Comparison of ENCODE assay signal across 16 cellular contexts in genomic region chr4:178415925-178416324, GRCh38.
"Had no signal": no experiment of that assay in that cellular context is flagged by ENCODE, and none has a peak within 500 bp of the region (broad histone marks: within the 10 kb centered on the region; RNA-seq: fewer than 3 reads in every experiment).

No MANE protein-coding gene starts in this region.

- H3K4me1 ChIP-seq: adrenal gland had no signal

- H3K9me3 ChIP-seq: adrenal gland, mucosa of descending colon had no signal

- ATAC-seq: esophagus mucosa; left lobe of liver; mucosa of descending colon; naive thymus-derived CD8-positive, alpha-beta T cell had no signal

- H3K9me3 Mint-ChIP-seq: activated CD4-positive, alpha-beta T cell treated with anti-CD3 and anti-CD28 coated beads, Interleukin-2, amount 10 ng/mL, durations not matched to agents 24 days and 14 days; brain had no signal

- H3K4me3 Mint-ChIP-seq: activated B cell treated with CpG ODN at 0.5 μM for 24 hours; activated CD4-positive, alpha-beta T cell treated with anti-CD3 and anti-CD28 coated beads, Interleukin-2, amount 10 ng/mL, durations not matched to agents 24 days and 14 days; brain; naive thymus-derived CD8-positive, alpha-beta T cell; type B pancreatic cell had no signal

- H3K4me1 Mint-ChIP-seq: activated B cell treated with CpG ODN at 0.5 μM for 24 hours; activated CD4-positive, alpha-beta T cell treated with anti-CD3 and anti-CD28 coated beads, Interleukin-2, amount 10 ng/mL, durations not matched to agents 24 days and 14 days; brain; naive thymus-derived CD8-positive, alpha-beta T cell had no signal

- H3K27ac ChIP-seq: adrenal gland, dorsolateral prefrontal cortex, skin epidermis had no signal

- H3K27me3 ChIP-seq: adrenal gland had no signal

- H3K27ac Mint-ChIP-seq: activated B cell treated with CpG ODN at 0.5 μM for 24 hours; activated CD4-positive, alpha-beta T cell treated with anti-CD3 and anti-CD28 coated beads, Interleukin-2, amount 10 ng/mL, durations not matched to agents 24 days and 14 days; brain; naive thymus-derived CD8-positive, alpha-beta T cell; type B pancreatic cell had no signal

- DNase-seq: activated B cell treated with CpG ODN at 0.5 μM for 24 hours; activated CD4-positive, alpha-beta T cell treated with anti-CD3 and anti-CD28 coated beads, Interleukin-2, amount 10 ng/mL, durations not matched to agents 24 days and 14 days; activated naive CD4-positive, alpha-beta T cell treated with anti-CD3 and anti-CD28 coated beads, Interleukin-2, amount 50 U/mL, for 16 hours; adrenal gland; glutamatergic neuron; mammary epithelial cell; naive thymus-derived CD8-positive, alpha-beta T cell; stimulated activated naive CD4-positive, alpha-beta T cell treated with Interleukin-2 at 50 U/mL for 16 hours; T-helper 1 cell had no signal

- H3K36me3 ChIP-seq: adrenal gland had no signal

- H3K4me3 ChIP-seq: adrenal gland, dorsolateral prefrontal cortex, mucosa of descending colon, skin epidermis had no signal

- H3K36me3 Mint-ChIP-seq: brain; naive thymus-derived CD8-positive, alpha-beta T cell; type B pancreatic cell had no signal

- H3K27me3 Mint-ChIP-seq: activated B cell treated with CpG ODN at 0.5 μM for 24 hours; activated CD4-positive, alpha-beta T cell treated with anti-CD3 and anti-CD28 coated beads, Interleukin-2, amount 10 ng/mL, durations not matched to agents 24 days and 14 days; naive thymus-derived CD8-positive, alpha-beta T cell; type B pancreatic cell had no signal
